In the genomic region with DNA sequence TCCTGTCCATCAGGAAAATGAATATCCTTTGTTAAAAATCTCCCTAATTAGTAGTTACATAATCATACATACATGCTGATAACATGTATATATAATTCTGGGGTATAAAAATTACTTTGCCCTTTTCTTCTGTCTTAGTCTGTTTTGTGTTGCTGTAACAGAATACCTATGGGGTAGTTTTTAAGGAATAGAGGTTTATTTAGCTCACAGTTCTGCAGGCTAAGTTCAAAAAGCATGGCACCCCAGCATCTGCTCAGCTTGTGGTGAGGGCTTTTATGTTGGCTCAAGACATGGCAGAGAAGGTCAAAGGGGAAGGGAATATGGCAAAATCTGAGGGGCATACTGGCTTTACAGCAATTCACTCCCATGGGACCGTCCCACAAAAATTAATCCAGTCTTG, we compare ENCODE assay signal across 18 cellular contexts.
DNase-seq lines count a peak whose midpoint lies in the region; ATAC-seq lines count a peak whose summit lies in the region.
"Had no signal": no experiment of that assay in that cellular context is flagged by ENCODE, and none has a peak within 500 bp of the region (broad histone marks: within the 10 kb centered on the region; RNA-seq: fewer than 3 reads in every experiment).

No MANE protein-coding gene starts in this region.

- no peak for ATAC-seq in stimulated activated effector memory CD8-positive, alpha-beta T cell treated with anti-CD3 and anti-CD28 coated beads, Interleukin-12 subunit alpha, Interleukin-12 subunit beta, amount 100 ng/mL, for 72 hours
- no peak for ATAC-seq in HG03280 (IDR thresholded peaks at IDR 0.05; ENCODE audit: unreplicated experiment)

- DNase-seq in caudate nucleus (lab: John Stamatoyannopoulos, UW), result no peak
- DNase-seq in stimulated activated CD4-positive, alpha-beta T cell treated with anti-CD3 and anti-CD28 coated beads, Interleukin-12 subunit alpha, Interleukin-12 subunit beta, amount 100 ng/mL, for 4 hours, result no peak
- no peak for DNase-seq in stimulated activated effector memory CD8-positive, alpha-beta T cell treated with anti-CD3 and anti-CD28 coated beads, Interleukin-12 subunit alpha, Interleukin-12 subunit beta, amount 100 ng/mL, for 72 hours (ENCODE audit: low spot score in 2 of 2)
- DNase-seq: 8988T; ACHN; BE2C; C1 segment of cervical spinal cord; Caco-2; Calu3; CD4-positive, alpha-beta memory T cell; CD4-positive, CD25-positive, alpha-beta regulatory T cell; CD8-positive, alpha-beta memory T cell; DMS79 treated with DMSO at 0.1 percent for 48 hours; GF-D8 had no signal

- no peaks in the 10 kb centered on the region for H3K4me1 Mint-ChIP-seq in stimulated activated effector memory CD8-positive, alpha-beta T cell treated with anti-CD3 and anti-CD28 coated beads, Interleukin-12 subunit alpha, Interleukin-12 subunit beta, amount 100 ng/mL, for 72 hours
- H3K4me1 Mint-ChIP-seq: CD14-positive monocyte; CD4-positive, alpha-beta memory T cell; CD4-positive, CD25-positive, alpha-beta regulatory T cell; CD8-positive, alpha-beta memory T cell had no signal

- no peak overlapping the region for H3K27ac Mint-ChIP-seq in stimulated activated effector memory CD8-positive, alpha-beta T cell treated with anti-CD3 and anti-CD28 coated beads, Interleukin-12 subunit alpha, Interleukin-12 subunit beta, amount 100 ng/mL, for 72 hours
- H3K27ac Mint-ChIP-seq: CD14-positive monocyte; CD4-positive, alpha-beta memory T cell; CD4-positive, CD25-positive, alpha-beta regulatory T cell; CD8-positive, alpha-beta memory T cell had no signal

- H3K27ac ChIP-seq in angular gyrus (ENCODE audit: low read depth, low read length), result peak overlapping the region; percentile 66
- H3K27ac ChIP-seq in caudate nucleus (ENCODE audit: low read depth, low read length), result peak overlapping the region; percentile 82
- H3K27ac ChIP-seq: BLaER1 had no signal

- no peaks in the 10 kb centered on the region for H3K9me3 Mint-ChIP-seq in stimulated activated effector memory CD8-positive, alpha-beta T cell treated with anti-CD3 and anti-CD28 coated beads, Interleukin-12 subunit alpha, Interleukin-12 subunit beta, amount 100 ng/mL, for 72 hours

- no peaks in the 10 kb centered on the region for H3K36me3 Mint-ChIP-seq in stimulated activated effector memory CD8-positive, alpha-beta T cell treated with anti-CD3 and anti-CD28 coated beads, Interleukin-12 subunit alpha, Interleukin-12 subunit beta, amount 100 ng/mL, for 72 hours
- H3K36me3 Mint-ChIP-seq: CD14-positive monocyte; CD4-positive, alpha-beta memory T cell; CD4-positive, CD25-positive, alpha-beta regulatory T cell had no signal

- H3K4me3 Mint-ChIP-seq in stimulated activated effector memory CD8-positive, alpha-beta T cell treated with anti-CD3 and anti-CD28 coated beads, Interleukin-12 subunit alpha, Interleukin-12 subunit beta, amount 100 ng/mL, for 72 hours, result no peak overlapping the region
- H3K4me3 Mint-ChIP-seq: CD14-positive monocyte; CD4-positive, alpha-beta memory T cell; CD4-positive, CD25-positive, alpha-beta regulatory T cell; CD8-positive, alpha-beta memory T cell had no signal
